1 cellular context compared by ENCODE assay signal in the genomic region with DNA sequence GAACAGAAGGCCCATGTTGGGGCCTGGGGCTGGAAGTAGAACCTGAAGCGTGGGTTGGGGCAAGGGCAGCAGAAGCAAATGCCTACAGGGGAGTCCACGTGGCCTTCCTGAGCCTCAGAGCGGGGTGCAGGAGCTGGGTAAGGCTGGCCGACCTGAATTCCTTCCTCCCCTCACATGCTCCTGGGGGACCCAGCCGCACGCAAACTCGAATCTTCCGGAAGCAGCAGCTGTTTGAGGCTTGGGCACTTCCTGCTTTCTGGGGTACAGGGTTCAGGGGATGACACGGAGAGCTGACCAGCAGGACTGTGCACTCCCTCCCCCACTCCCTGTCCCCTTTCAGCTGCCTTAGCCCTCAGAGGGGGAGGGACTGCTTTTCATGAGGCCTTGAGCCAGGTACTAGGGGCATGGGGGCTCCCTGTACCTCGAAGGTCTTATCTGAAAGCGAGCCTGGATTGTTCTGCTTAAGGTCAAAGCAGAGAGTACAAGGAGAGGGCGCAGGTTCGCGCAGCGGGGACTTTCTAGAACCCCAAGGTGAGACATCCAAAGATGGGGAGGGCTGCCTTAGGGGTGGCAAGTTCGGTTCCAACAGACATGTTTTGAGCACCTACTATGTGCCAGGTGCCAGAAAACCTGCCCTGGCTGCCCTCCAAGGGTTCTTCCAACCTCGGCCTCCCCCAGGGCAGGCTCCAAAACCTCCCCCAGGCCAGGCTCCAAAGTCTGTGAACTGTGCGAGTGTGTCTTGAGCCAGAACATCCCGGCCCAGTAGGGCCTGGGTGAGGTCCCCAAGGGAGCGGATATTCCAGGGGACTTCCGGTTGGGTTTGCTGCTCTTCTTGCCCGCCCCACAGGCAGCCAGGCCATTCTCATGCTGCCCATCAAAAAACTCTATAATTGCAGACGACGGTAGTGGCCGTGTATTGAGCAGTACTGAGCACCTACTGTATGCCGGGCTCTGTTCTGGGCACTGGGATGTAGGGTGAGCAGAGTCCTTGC.
TF ChIP-seq lines count a peak whose summit lies in the region.

No MANE protein-coding gene starts in this region.

TF ChIP-seq in K562, 482 proteins besides CTCF, POLR2A, EP300 and RAD21:
- 0 out of 2 replicates have a peak, but pooled peaks have one; percentile 53 for TF ChIP-seq ZKSCAN1 (IDR thresholded peaks at IDR 0.05; ENCODE audit: low read depth, low read length)
- TF ChIP-seq, protein P1, sequence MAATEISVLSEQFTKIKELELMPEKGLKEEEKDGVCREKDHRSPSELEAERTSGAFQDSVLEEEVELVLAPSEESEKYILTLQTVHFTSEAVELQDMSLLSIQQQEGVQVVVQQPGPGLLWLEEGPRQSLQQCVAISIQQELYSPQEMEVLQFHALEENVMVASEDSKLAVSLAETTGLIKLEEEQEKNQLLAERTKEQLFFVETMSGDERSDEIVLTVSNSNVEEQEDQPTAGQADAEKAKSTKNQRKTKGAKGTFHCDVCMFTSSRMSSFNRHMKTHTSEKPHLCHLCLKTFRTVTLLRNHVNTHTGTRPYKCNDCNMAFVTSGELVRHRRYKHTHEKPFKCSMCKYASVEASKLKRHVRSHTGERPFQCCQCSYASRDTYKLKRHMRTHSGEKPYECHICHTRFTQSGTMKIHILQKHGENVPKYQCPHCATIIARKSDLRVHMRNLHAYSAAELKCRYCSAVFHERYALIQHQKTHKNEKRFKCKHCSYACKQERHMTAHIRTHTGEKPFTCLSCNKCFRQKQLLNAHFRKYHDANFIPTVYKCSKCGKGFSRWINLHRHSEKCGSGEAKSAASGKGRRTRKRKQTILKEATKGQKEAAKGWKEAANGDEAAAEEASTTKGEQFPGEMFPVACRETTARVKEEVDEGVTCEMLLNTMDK (IDR thresholded peaks at IDR 0.05; ENCODE audit: borderline replicate concordance, insufficient read depth, low read depth, low read length, poor library complexity, severe bottlenecking): no peak
